18 cellular contexts compared by ENCODE assay signal in genomic region chr5:120419110-120419509, GRCh38. TPM values are rescaled to one million over a fixed set of nuclear protein-coding genes. Genes with fewer than 3 reads are reported as not detected.
A peak's percentile ranks its signal among the peaks of the same experiment; 100 is the strongest.
DNase-seq lines count a peak whose midpoint lies in the region; ATAC-seq and TF ChIP-seq lines count a peak whose summit lies in the region.
"Had no signal": no experiment of that assay in that cellular context is flagged by ENCODE, and none has a peak within 500 bp of the region (broad histone marks: within the 10 kb centered on the region; RNA-seq: fewer than 3 reads in every experiment).

No MANE protein-coding gene starts in this region.

- TF ChIP-seq CTCF in chondrocyte (IDR thresholded peaks at IDR 0.05), result no peak
- TF ChIP-seq CTCF in osteocyte (IDR thresholded peaks at IDR 0.05), result no peak

- H3K27me3 ChIP-seq in SJCRH30, result no peaks in the 10 kb centered on the region
- H3K27me3 ChIP-seq: BE2C, Peyer's patch had no signal

- DNase-seq in EL, result peak; percentile 36
- peak; percentile 42 to 64 for DNase-seq in SJCRH30
- no peak for DNase-seq in chondrocyte (ENCODE audit: low spot score)
- no peak for DNase-seq in osteocyte (ENCODE audit: extremely low spot score, unreplicated experiment)
- DNase-seq in activated CD4-positive, CD25-positive, alpha-beta regulatory T cell (lab: John Stamatoyannopoulos, UW), result no peak
- DNase-seq in activated T-cell treated with anti-CD3 and anti-CD28 coated beads for 4 hours, result no peak
- no peak for DNase-seq in activated T-cell treated with anti-CD3 and anti-CD28 coated beads, Interleukin-2, amount 50 U/mL, for 24 hours
- DNase-seq: ACHN; BE2C; CD4-positive, alpha-beta memory T cell; HCEC 1CT; IMR-90; NCI-H1048; NCI-H146; NCI-H748 treated with DMSO at 0.1 percent for 48 hours; Peyer's patch; Right ventricle myocardium superior had no signal

- H3K9me3 Mint-ChIP-seq in chondrocyte (ENCODE audit: low read depth) (peaks cover 17% of the 10 kb centered on the region), osteocyte (ENCODE audit: unreplicated experiment) (peaks cover 7% of the 10 kb centered on the region)
- H3K9me3 Mint-ChIP-seq in activated T-cell treated with anti-CD3 and anti-CD28 coated beads, Interleukin-2, amount 50 U/mL, for 24 hours, result no peaks in the 10 kb centered on the region

- no peak overlapping the region for H3K4me3 ChIP-seq in SJCRH30
- H3K4me3 ChIP-seq: Peyer's patch had no signal

- no peak for ATAC-seq in GM18502 (IDR thresholded peaks at IDR 0.05; ENCODE audit: poor library complexity, unreplicated experiment)

- H3K27me3 Mint-ChIP-seq in chondrocyte (ENCODE audit: low read depth) (no peaks in the 10 kb centered on the region), osteocyte (ENCODE audit: unreplicated experiment) (no peaks in the 10 kb centered on the region)
- no peaks in the 10 kb centered on the region for H3K27me3 Mint-ChIP-seq in activated T-cell treated with anti-CD3 and anti-CD28 coated beads, Interleukin-2, amount 50 U/mL, for 24 hours
- H3K27me3 Mint-ChIP-seq: CD4-positive, alpha-beta memory T cell had no signal

- peaks cover 5% of the 10 kb centered on the region; the same call in 1 of the 2 replicates for H3K4me1 ChIP-seq in SJCRH30
- H3K4me1 ChIP-seq: BE2C, Peyer's patch had no signal

- H3K4me3 Mint-ChIP-seq in chondrocyte (ENCODE audit: unreplicated experiment), result no peak overlapping the region
- H3K4me3 Mint-ChIP-seq in osteocyte (ENCODE audit: unreplicated experiment), result no peak overlapping the region
- no peak overlapping the region for H3K4me3 Mint-ChIP-seq in activated T-cell treated with anti-CD3 and anti-CD28 coated beads, Interleukin-2, amount 50 U/mL, for 24 hours
- H3K4me3 Mint-ChIP-seq: CD4-positive, alpha-beta memory T cell had no signal

- H3K36me3 Mint-ChIP-seq in chondrocyte (ENCODE audit: low read depth) (peaks cover 2% of the 10 kb centered on the region), osteocyte (ENCODE audit: unreplicated experiment) (no peaks in the 10 kb centered on the region)
- H3K36me3 Mint-ChIP-seq in activated T-cell treated with anti-CD3 and anti-CD28 coated beads, Interleukin-2, amount 50 U/mL, for 24 hours (ENCODE audit: low read depth), result no peaks in the 10 kb centered on the region
- H3K36me3 Mint-ChIP-seq: CD4-positive, alpha-beta memory T cell had no signal

- H3K27ac Mint-ChIP-seq in chondrocyte (ENCODE audit: unreplicated experiment) (peak overlapping the region; percentile 2), osteocyte (ENCODE audit: unreplicated experiment) (peak overlapping the region; percentile 9)
- no peak overlapping the region for H3K27ac Mint-ChIP-seq in activated T-cell treated with anti-CD3 and anti-CD28 coated beads, Interleukin-2, amount 50 U/mL, for 24 hours
- H3K27ac Mint-ChIP-seq: CD4-positive, alpha-beta memory T cell had no signal

- peaks cover 20% of the 10 kb centered on the region for H3K4me1 Mint-ChIP-seq in chondrocyte (ENCODE audit: low read depth)
- H3K4me1 Mint-ChIP-seq in osteocyte (ENCODE audit: unreplicated experiment), result peaks cover 17% of the 10 kb centered on the region
- H3K4me1 Mint-ChIP-seq in activated T-cell treated with anti-CD3 and anti-CD28 coated beads, Interleukin-2, amount 50 U/mL, for 24 hours (ENCODE audit: low read depth), result no peaks in the 10 kb centered on the region
- H3K4me1 Mint-ChIP-seq: CD4-positive, alpha-beta memory T cell had no signal

- no peaks in the 10 kb centered on the region for H3K9me3 ChIP-seq in SJCRH30 (replicated peaks)
- H3K9me3 ChIP-seq: BE2C, Peyer's patch had no signal

- no peaks in the 10 kb centered on the region for H3K36me3 ChIP-seq in SJCRH30
- H3K36me3 ChIP-seq: BE2C, Peyer's patch had no signal

- H3K27ac ChIP-seq in SJCRH30, result peak overlapping the region; percentile 32; the same call in 1 of the 2 replicates
- H3K27ac ChIP-seq: Peyer's patch had no signal

RNA-seq across cellular contexts. Expression of gene PRR16, which starts 45.0 kb away (rescaled TPM):
- 0.20 and 0.84 TPM in 2 replicates for total RNA-seq in SJCRH30 (2014; rRNA removed; shearing (Covaris generic))
- total RNA-seq in chondrocyte (10.7 to 38.1 TPM (median 10.7 TPM) in 3 replicates), osteocyte (18.3 and 20.9 TPM in 2 replicates)
- total RNA-seq: CD4-positive, alpha-beta memory T cell had no signal

Comparison
In these comparisons a context has a peak if more than half of its experiments do, and no peak if none do; other contexts are left out.
1. DNase-seq: peak in EL (single experiment) and SJCRH30 (2 of 2); none in chondrocyte (single experiment), osteocyte (single experiment), activated CD4-positive, CD25-positive, alpha-beta regulatory T cell (0 of 4), activated T-cell treated with anti-CD3 and anti-CD28 coated beads for 4 hours (single experiment) and activated T-cell treated with anti-CD3 and anti-CD28 coated beads, Interleukin-2, amount 50 U/mL, for 24 hours (single experiment).